Comparison of ENCODE assay signal across 3 cellular contexts in the genomic region with DNA sequence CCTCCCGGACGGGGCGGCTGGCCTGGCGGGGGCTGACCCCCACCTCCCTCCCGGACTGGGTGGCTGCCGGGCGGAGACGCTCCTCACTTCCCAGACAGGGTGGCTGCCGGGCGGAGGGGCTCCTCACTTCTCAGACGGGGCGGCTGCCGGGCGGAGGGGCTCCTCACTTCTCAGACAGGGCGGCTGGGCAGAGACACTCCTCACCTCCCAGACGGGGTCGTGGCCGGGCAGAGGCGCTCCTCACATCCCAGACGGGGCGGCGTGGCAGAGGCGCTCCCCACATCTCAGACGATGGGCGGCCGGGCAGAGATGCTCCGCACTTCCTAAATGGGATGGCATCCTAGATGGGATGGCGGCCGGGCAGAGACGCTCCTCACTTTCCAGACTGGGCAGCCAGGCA. TPM values are rescaled to one million over a fixed set of nuclear protein-coding genes. Genes with fewer than 3 reads are reported as not detected.
"Had no signal": no experiment of that assay in that cellular context is flagged by ENCODE, and none has a peak within 500 bp of the region (broad histone marks: within the 10 kb centered on the region; RNA-seq: fewer than 3 reads in every experiment).

No MANE protein-coding gene starts in this region.

RNA-seq across cellular contexts. Expression of a gene that starts 48.5 kb away (rescaled TPM):
- total RNA-seq: occipital lobe, pulmonary artery endothelial cell had no signal

RNA-seq across cellular contexts. Expression of a gene that starts 59.6 kb away (rescaled TPM):
- total RNA-seq: right atrium auricular region had no signal
